In genomic region chr3:53881691-53882593, GRCh38 we compare ENCODE assay signal across 1 cellular context.
TF ChIP-seq lines count a peak whose summit lies in the region.

Gene ACTR8 (minus strand): TSS chr3:53882152. CDS start chr3:53882101, 51 bp downstream.

TF ChIP-seq in HepG2, 621 proteins besides CTCF, POLR2A, EP300 and RAD21 (continued from another document and continues in another):
- peak; percentile 76; the same call in 1 of the 2 replicates for TF ChIP-seq HMGXB3 (CRISPR knock-in tag; IDR thresholded peaks at IDR 0.05; ENCODE audit: borderline replicate concordance)
- no peak for TF ChIP-seq BATF2 (CRISPR knock-in tag; IDR thresholded peaks at IDR 0.05)
- peak; percentile 17; the same call in 1 of the 2 replicates for TF ChIP-seq ZNF12 (CRISPR knock-in tag; IDR thresholded peaks at IDR 0.05)
- no peak for TF ChIP-seq MIER2 (CRISPR knock-in tag; IDR thresholded peaks at IDR 0.05)
- TF ChIP-seq ZNF3 (CRISPR knock-in tag; IDR thresholded peaks at IDR 0.05) = no peak
- no peak for TF ChIP-seq RAD51 (IDR thresholded peaks at IDR 0.05; ENCODE audit: borderline replicate concordance)
- no peak for TF ChIP-seq PRPF4 (IDR thresholded peaks at IDR 0.05; ENCODE audit: low read depth, low read length, poor library complexity, severe bottlenecking)
- TF ChIP-seq POLR2AphosphoS2 (IDR thresholded peaks at IDR 0.05; ENCODE audit: low read depth, low read length) = 0 out of 2 replicates have a peak, but pooled peaks have one; percentile 74
- TF ChIP-seq EED (CRISPR knock-in tag; IDR thresholded peaks at IDR 0.05) = peak; percentile 84
- TF ChIP-seq ZNF746 (CRISPR knock-in tag; IDR thresholded peaks at IDR 0.05) = no peak
- no peak; the same call in 1 of the 2 replicates for TF ChIP-seq ZNF83 (CRISPR knock-in tag; IDR thresholded peaks at IDR 0.05; ENCODE audit: borderline replicate concordance)
- TF ChIP-seq HIVEP1 (CRISPR knock-in tag; IDR thresholded peaks at IDR 0.05) = peak; percentile 82; the same call in 1 of the 2 replicates
- TF ChIP-seq ISX (CRISPR knock-in tag; conservative IDR thresholded peaks at IDR 0.05) = no peak
- peak; percentile 95 for TF ChIP-seq ELF1 (CRISPR knock-in tag; IDR thresholded peaks at IDR 0.05)
- no peak for TF ChIP-seq ZBTB10 (CRISPR knock-in tag; IDR thresholded peaks at IDR 0.05; ENCODE audit: borderline replicate concordance)
- TF ChIP-seq ZNF318 (CRISPR knock-in tag; IDR thresholded peaks at IDR 0.05) = no peak; the same call in 1 of the 2 replicates
- TF ChIP-seq ZNF407 (CRISPR knock-in tag; IDR thresholded peaks at IDR 0.05; ENCODE audit: not compliant biosample characterization) = peak; percentile 40
- no peak for TF ChIP-seq ZNF672 (CRISPR knock-in tag; IDR thresholded peaks at IDR 0.05)
- 0 out of 2 replicates have a peak, but pooled peaks have one; percentile 77 for TF ChIP-seq ZNF564 (CRISPR knock-in tag; IDR thresholded peaks at IDR 0.05)
- no peak for TF ChIP-seq EZH2 (conservative IDR thresholded peaks at IDR 0.05; ENCODE audit: low read depth, low read length)
- TF ChIP-seq TEAD3 (CRISPR knock-in tag; optimal IDR thresholded peaks at IDR 0.05; ENCODE audit: borderline replicate concordance) = no peak
- TF ChIP-seq IKZF5 (CRISPR knock-in tag; IDR thresholded peaks at IDR 0.05) = peak; percentile 85
- TF ChIP-seq ZNF33B (CRISPR knock-in tag; IDR thresholded peaks at IDR 0.05) = no peak
- peak; percentile 75; the same call in 1 of the 2 replicates for TF ChIP-seq YEATS4 (CRISPR knock-in tag; IDR thresholded peaks at IDR 0.05; ENCODE audit: borderline replicate concordance)
- no peak for TF ChIP-seq ZNF597 (CRISPR knock-in tag; IDR thresholded peaks at IDR 0.05)
- no peak for TF ChIP-seq ATRX (CRISPR knock-in tag; IDR thresholded peaks at IDR 0.05; ENCODE audit: borderline replicate concordance)
